ENCODE assay signal across 16 cellular contexts in the genomic region with DNA sequence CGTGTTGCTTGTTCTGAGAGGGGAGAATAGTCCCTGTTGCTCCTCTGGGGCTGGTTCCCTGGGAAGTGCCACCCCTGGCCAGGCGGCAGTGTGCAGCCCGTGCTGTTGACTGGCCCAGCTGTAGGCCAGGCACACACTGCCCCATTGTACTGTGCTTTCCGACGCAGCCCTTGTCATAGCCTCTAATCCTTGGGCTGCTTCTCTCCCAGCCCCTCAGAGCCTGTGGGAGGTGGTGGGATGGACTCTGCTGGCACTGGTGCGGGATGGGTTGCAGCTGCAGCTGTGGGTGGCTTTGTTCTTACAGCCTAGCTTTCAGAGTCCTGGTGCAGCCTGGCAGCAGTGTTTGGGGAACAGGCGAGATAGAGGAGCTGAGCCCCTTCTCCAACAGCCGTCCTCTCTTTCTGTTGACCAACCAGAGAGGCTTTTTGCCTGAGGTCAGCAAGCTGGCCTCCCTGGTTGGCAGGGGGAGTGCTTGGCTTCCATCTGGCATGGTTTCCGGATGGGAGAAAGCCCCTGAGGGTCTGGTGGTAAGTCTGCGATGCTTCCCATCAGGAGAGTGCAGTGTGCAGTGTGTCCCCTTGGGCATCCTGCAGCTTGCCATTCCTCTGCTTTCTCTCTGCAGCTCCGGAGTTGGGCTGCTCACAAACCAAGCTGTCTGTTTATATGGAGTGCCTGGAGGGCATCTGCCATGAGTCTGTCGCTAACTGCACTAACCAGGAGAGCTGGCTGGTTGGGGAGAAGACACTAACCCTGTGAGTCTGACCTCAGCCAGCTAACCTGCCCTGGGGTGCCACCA. TPM values are rescaled to one million over a fixed set of nuclear protein-coding genes. Genes with fewer than 3 reads are reported as not detected.
DNase-seq lines count a peak whose midpoint lies in the region; ATAC-seq and TF ChIP-seq lines count a peak whose summit lies in the region.
"Had no signal": no experiment of that assay in that cellular context is flagged by ENCODE, and none has a peak within 500 bp of the region (broad histone marks: within the 10 kb centered on the region; RNA-seq: fewer than 3 reads in every experiment).

No MANE protein-coding gene starts in this region.

- H3K27me3 Mint-ChIP-seq in HFFc6 (ENCODE audit: insufficient read depth): peaks cover 3% of the 10 kb centered on the region
- H3K27me3 Mint-ChIP-seq in brain: no peaks in the 10 kb centered on the region
- no peaks in the 10 kb centered on the region for H3K27me3 Mint-ChIP-seq in CD8-positive, alpha-beta T cell (ENCODE audit: low read depth)
- H3K27me3 Mint-ChIP-seq: activated naive CD4-positive, alpha-beta T cell treated with anti-CD3 and anti-CD28 coated beads, Interleukin-2, amount 50 U/mL, for 24 hours; CD4-positive, alpha-beta T cell had no signal

- TF ChIP-seq CTCF in HFFc6 (IDR thresholded peaks at IDR 0.05) (no peak), brain (conservative IDR thresholded peaks at IDR 0.05) (no peak)
- TF ChIP-seq CTCF in CD8-positive, alpha-beta T cell (IDR thresholded peaks at IDR 0.05): no peak

- peaks cover 27 to 42% (median 36%) of the 10 kb centered on the region in 3 donors for H3K4me1 ChIP-seq in skeletal muscle tissue (ENCODE audit: control insufficient read depth in 3 of 3, insufficient read depth in 3 of 3, low read length in 3 of 3)
- H3K4me1 ChIP-seq in CD8-positive, alpha-beta T cell (ENCODE audit: insufficient read depth, low read length): no peaks in the 10 kb centered on the region

- H3K4me3 Mint-ChIP-seq in HFFc6: no peak overlapping the region
- peak overlapping the region in 3 of 5 experiments; percentile 13 to 64 (median 64) for H3K4me3 Mint-ChIP-seq in brain
- H3K4me3 Mint-ChIP-seq in CD8-positive, alpha-beta T cell: no peak overlapping the region
- H3K4me3 Mint-ChIP-seq: activated naive CD4-positive, alpha-beta T cell treated with anti-CD3 and anti-CD28 coated beads, Interleukin-2, amount 50 U/mL, for 24 hours; CD4-positive, alpha-beta T cell had no signal

- H3K36me3 Mint-ChIP-seq in HFFc6 (ENCODE audit: low read depth): no peaks in the 10 kb centered on the region
- peaks cover 3% of the 10 kb centered on the region for H3K36me3 Mint-ChIP-seq in brain
- peaks cover 29% of the 10 kb centered on the region for H3K36me3 Mint-ChIP-seq in CD8-positive, alpha-beta T cell
- H3K36me3 Mint-ChIP-seq: activated naive CD4-positive, alpha-beta T cell treated with anti-CD3 and anti-CD28 coated beads, Interleukin-2, amount 50 U/mL, for 24 hours had no signal

- H3K4me1 Mint-ChIP-seq in HFFc6 (ENCODE audit: low read depth) (peaks cover 29% of the 10 kb centered on the region), brain (peaks cover 29% of the 10 kb centered on the region)
- H3K4me1 Mint-ChIP-seq in CD8-positive, alpha-beta T cell (ENCODE audit: low read depth): peaks cover 26% of the 10 kb centered on the region

- H3K9ac ChIP-seq in skeletal muscle tissue (ENCODE audit: low read depth in 1 of 3, low read length in 3 of 3): peak overlapping the region in 2 of 3 donors; percentile 40 to 47

- H3K9me3 ChIP-seq in skeletal muscle tissue (ENCODE audit: control insufficient read depth in 3 of 3, low read length in 3 of 3): no peaks in the 10 kb centered on the region
- H3K9me3 ChIP-seq in CD8-positive, alpha-beta T cell (ENCODE audit: low read length): no peaks in the 10 kb centered on the region

- ATAC-seq in CD8-positive, alpha-beta T cell: no peak
- ATAC-seq: activated CD4-positive, CD25-positive, alpha-beta regulatory T cell treated with anti-CD3 and anti-CD28 coated beads, Interleukin-2, amount 50 U/mL, for 24 hours; left lobe of liver had no signal

- H3K36me3 ChIP-seq in skeletal muscle tissue (ENCODE audit: control insufficient read depth in 3 of 3, insufficient read depth in 3 of 3, low read length in 3 of 3): peaks cover 0 to 6% (median 0%) of the 10 kb centered on the region in 3 donors
- no peaks in the 10 kb centered on the region for H3K36me3 ChIP-seq in CD8-positive, alpha-beta T cell (ENCODE audit: insufficient read depth, low read length)

- H3K27ac ChIP-seq in skeletal muscle tissue (ENCODE audit: low read depth, low read length): peak overlapping the region; percentile 61
- no peak overlapping the region for H3K27ac ChIP-seq in CD8-positive, alpha-beta T cell (ENCODE audit: low read depth, low read length)
- H3K27ac ChIP-seq: HL-60 had no signal

- H3K9me3 Mint-ChIP-seq in HFFc6 (no peaks in the 10 kb centered on the region), brain (no peaks in the 10 kb centered on the region)
- H3K9me3 Mint-ChIP-seq in CD8-positive, alpha-beta T cell: no peaks in the 10 kb centered on the region
- H3K9me3 Mint-ChIP-seq: activated naive CD4-positive, alpha-beta T cell treated with anti-CD3 and anti-CD28 coated beads, Interleukin-2, amount 50 U/mL, for 24 hours; CD4-positive, alpha-beta T cell had no signal

- intact Hi-C loops in CD8-positive, alpha-beta T cell (cut with DNase I, micrococcal nuclease): no loop called here

- H3K27ac Mint-ChIP-seq in HFFc6 (peak overlapping the region; percentile 81; the same call in 1 of the 2 replicates), brain (peak overlapping the region in 4 of 5 experiments; percentile 71 to 99 (median 94))
- H3K27ac Mint-ChIP-seq in CD8-positive, alpha-beta T cell: no peak overlapping the region
- H3K27ac Mint-ChIP-seq: activated naive CD4-positive, alpha-beta T cell treated with anti-CD3 and anti-CD28 coated beads, Interleukin-2, amount 50 U/mL, for 24 hours; CD4-positive, alpha-beta T cell had no signal

- POLR2A ChIA-PET in CD8-positive, alpha-beta T cell (lab: Charles Lee): no interaction called here

- CTCF ChIA-PET in CD8-positive, alpha-beta T cell (lab: Charles Lee): interaction anchor here (0.6 to 2.8 kb wide), 5 partner anchors 10 to 47 kb away, joined by 3 to 24 read pairs (median 4); a partner anchor contains a TSS

- DNase-seq in HFFc6 (no peak), myocyte (ENCODE audit: low read depth) (peak; percentile 76), AG08396 (ENCODE audit: low spot score) (no peak), D341Med (ENCODE audit: low spot score) (no peak)
- DNase-seq in CD8-positive, alpha-beta T cell: no peak
- DNase-seq: activated CD8-positive, alpha-beta memory T cell treated with anti-CD3 and anti-CD28 coated beads, Interleukin-2, amount 50 U/mL, for 4 hours; CD4-positive, alpha-beta T cell; cerebellar nuclear complex; NCI-H2029 had no signal

- H3K4me3 ChIP-seq in skeletal muscle tissue (ENCODE audit: low read length in 3 of 3): no peak overlapping the region
- H3K4me3 ChIP-seq in CD8-positive, alpha-beta T cell (ENCODE audit: low read depth, low read length): no peak overlapping the region

- no peaks in the 10 kb centered on the region for H3K27me3 ChIP-seq in skeletal muscle tissue (ENCODE audit: control insufficient read depth in 3 of 3, insufficient read depth in 3 of 3, low read length in 3 of 3)
- H3K27me3 ChIP-seq in CD8-positive, alpha-beta T cell (ENCODE audit: insufficient read depth, low read length): no peaks in the 10 kb centered on the region

RNA-seq across cellular contexts. Expression of a gene that starts 12.1 kb away (rescaled TPM):
- 10 to 100 TPM; 27.0 to 34.3 (median 30.2) TPM for total RNA-seq in HFFc6 (2021; fragmentation: NEBNext Ultra II Directional; extraction: Animal tissue kit (Norgen Biotek cat#: 25700))
- polyA plus RNA-seq in brain (ENCODE audit: insufficient read depth, low read depth, low replicate concordance): 29.1 TPM
- 26.7 and 39.6 TPM in 2 replicates for total RNA-seq in myocyte
- polyA plus RNA-seq in myocyte (2012): 33.7 TPM
- total RNA-seq in skeletal muscle tissue: 7.8 TPM
- 10 to 100 TPM; 29.2 to 29.7 TPM for total RNA-seq in CD8-positive, alpha-beta T cell

RNA-seq across cellular contexts. Expression of a gene that starts 20.7 kb away (rescaled TPM):
- 1 to 10 TPM in 2 of 6 experiments, under 1 TPM in 4; 0.75 to 1.7 (median 0.90) TPM for total RNA-seq in HFFc6 (2021; fragmentation: NEBNext Ultra II Directional; extraction: Animal tissue kit (Norgen Biotek cat#: 25700))
- 6.2 TPM for polyA plus RNA-seq in brain (ENCODE audit: insufficient read depth, low read depth, low replicate concordance)
- 1.6 and 2.0 TPM in 2 replicates for total RNA-seq in myocyte
- 3.7 TPM for polyA plus RNA-seq in myocyte (2012)
- 0.52 TPM for total RNA-seq in skeletal muscle tissue
- total RNA-seq in CD8-positive, alpha-beta T cell: under 1 TPM; 0.56 to 0.90 TPM

RNA-seq across cellular contexts. Expression of a gene that starts 27.3 kb away (rescaled TPM):
- total RNA-seq in HFFc6 (2021; fragmentation: NEBNext Ultra II Directional; extraction: Animal tissue kit (Norgen Biotek cat#: 25700)): 100 to 1,000 TPM; 147 to 176 (median 158) TPM
- polyA plus RNA-seq in brain (ENCODE audit: insufficient read depth, low read depth, low replicate concordance): 279 TPM
- total RNA-seq in myocyte: 199 and 250 TPM in 2 replicates
- polyA plus RNA-seq in myocyte (2012): 175 TPM
- total RNA-seq in skeletal muscle tissue: 54.3 TPM
- 10 to 100 TPM; 51.0 to 52.5 TPM for total RNA-seq in CD8-positive, alpha-beta T cell

RNA-seq across cellular contexts. Expression of a gene that starts 27.4 kb away (rescaled TPM):
- 10 to 100 TPM; 43.5 to 66.9 (median 53.8) TPM for total RNA-seq in HFFc6 (2021; fragmentation: NEBNext Ultra II Directional; extraction: Animal tissue kit (Norgen Biotek cat#: 25700))
- 29.6 TPM for polyA plus RNA-seq in brain (ENCODE audit: insufficient read depth, low read depth, low replicate concordance)
- 23.5 and 26.5 TPM in 2 replicates for total RNA-seq in myocyte
- polyA plus RNA-seq in myocyte (2012): 32.3 TPM
- total RNA-seq in skeletal muscle tissue: 21.9 TPM
- total RNA-seq in CD8-positive, alpha-beta T cell: 10 to 100 TPM; 73.9 to 74.0 TPM

RNA-seq across cellular contexts. Expression of a gene that starts 34.1 kb away (rescaled TPM):
- 1 to 10 TPM; 1.8 to 2.9 (median 2.2) TPM for total RNA-seq in HFFc6 (2021; fragmentation: NEBNext Ultra II Directional; extraction: Animal tissue kit (Norgen Biotek cat#: 25700))
- polyA plus RNA-seq in brain (ENCODE audit: insufficient read depth, low read depth, low replicate concordance): 1.9 TPM
- total RNA-seq in myocyte (3.3 and 6.2 TPM in 2 replicates), skeletal muscle tissue (1.6 TPM)
- polyA plus RNA-seq in myocyte (2012): 4.1 TPM
- under 1 TPM; 0.56 to 0.71 TPM for total RNA-seq in CD8-positive, alpha-beta T cell
- total RNA-seq: left lobe of liver, subcutaneous adipose tissue had no signal

Comparison
In these comparisons a context has a peak if more than half of its experiments do, and no peak if none do; other contexts are left out.
1. H3K4me3 Mint-ChIP-seq: peak in brain (3 of 5); none in HFFc6 (single experiment) and CD8-positive, alpha-beta T cell (single experiment).